Comparison of ENCODE assay signal across 8 cellular contexts in the genomic region with DNA sequence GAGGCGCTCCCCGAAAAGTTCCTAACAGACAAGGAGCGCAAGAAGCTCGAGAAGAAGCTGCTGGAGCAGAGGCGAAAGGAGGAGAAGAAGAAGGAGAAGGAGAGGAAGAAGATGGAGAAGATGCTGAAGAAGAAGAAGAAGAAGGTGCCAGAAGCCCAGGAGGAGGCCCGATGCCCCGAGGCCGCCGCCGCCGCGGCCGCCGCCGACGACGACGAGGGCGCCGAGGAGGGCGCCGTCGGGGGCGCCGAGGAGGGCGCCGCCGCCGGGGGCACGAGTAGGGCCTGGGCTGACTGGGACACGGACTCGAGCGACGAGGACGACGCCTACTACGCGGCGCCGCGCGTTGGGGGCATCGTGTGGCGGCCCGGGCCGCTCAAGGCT. TPM values are rescaled to one million over a fixed set of nuclear protein-coding genes. Genes with fewer than 3 reads are reported as not detected.
DNase-seq lines count a peak whose midpoint lies in the region; ATAC-seq and TF ChIP-seq lines count a peak whose summit lies in the region.

No MANE protein-coding gene starts in this region.

- H3K27me3 ChIP-seq in AG04450 (ENCODE audit: control insufficient read depth, insufficient read depth, low read length): peaks cover 1% of the 10 kb centered on the region
- peaks cover 6% of the 10 kb centered on the region; the same call in 1 of the 2 replicates for H3K27me3 ChIP-seq in HUES6 (ENCODE audit: control insufficient read depth, insufficient read depth, low read length)
- H3K27me3 ChIP-seq in mucosa of rectum (ENCODE audit: control insufficient read depth in 2 of 2, insufficient read depth in 2 of 2, low read length in 2 of 2): no peaks in the 10 kb centered on the region

- no peak for DNase-seq in AG04450 (ENCODE audit: low read depth, low spot score)
- DNase-seq in cardiac fibroblast (ENCODE audit: low read depth in 2 of 2): no peak
- DNase-seq in NCI-H524 treated with DMSO at 0.1 percent for 48 hours (lab: John Stamatoyannopoulos, UW): no peak
- no peak for DNase-seq in UCSD-AML1 (lab: John Stamatoyannopoulos, UW; ENCODE audit: unreplicated experiment)
- DNase-seq in OCI-M2 (lab: John Stamatoyannopoulos, UW; ENCODE audit: unreplicated experiment): no peak

- H3K4me1 ChIP-seq in HUES6 (ENCODE audit: control insufficient read depth, insufficient read depth, low read length) (peaks cover 20% of the 10 kb centered on the region), mucosa of rectum (ENCODE audit: control insufficient read depth in 2 of 2, insufficient read depth in 2 of 2, low read length in 2 of 2) (peaks cover 5 to 9% of the 10 kb centered on the region in 2 donors)

- H3K9ac ChIP-seq in HUES6 (ENCODE audit: low read length): peak overlapping the region; percentile 91
- peak overlapping the region; percentile 77 to 79 for H3K9ac ChIP-seq in mucosa of rectum (ENCODE audit: low read depth in 1 of 2, low read length in 2 of 2)

- H3K4me3 ChIP-seq in AG04450 (ENCODE audit: low read depth, low read length) (peak overlapping the region; percentile 74), HUES6 (ENCODE audit: low read depth, low read length) (peak overlapping the region; percentile 98), cardiac fibroblast (replicated peaks in 1 of 2; ENCODE audit: low read depth in 2 of 2, low read length in 2 of 2) (peak overlapping the region; percentile 46 to 80), mucosa of rectum (ENCODE audit: low read length in 2 of 2) (peak overlapping the region; percentile 75 to 80)

- H3K9me3 ChIP-seq in AG04450 (ENCODE audit: control insufficient read depth, insufficient read depth, low read length) (peaks cover 3% of the 10 kb centered on the region; the same call in 1 of the 2 replicates), HUES6 (ENCODE audit: control insufficient read depth, insufficient read depth, low read depth, low read length) (no peaks in the 10 kb centered on the region), mucosa of rectum (ENCODE audit: control insufficient read depth in 2 of 2, low read length in 2 of 2) (no peaks in the 10 kb centered on the region)

- TF ChIP-seq CTCF in AG04450 (IDR thresholded peaks at IDR 0.05; ENCODE audit: low read depth, low read length) (no peak), cardiac fibroblast (IDR thresholded peaks at IDR 0.05; ENCODE audit: low read depth, low read length) (no peak)

- no peak for ATAC-seq in HG02938 (IDR thresholded peaks at IDR 0.05; ENCODE audit: unreplicated experiment)

- H3K36me3 ChIP-seq in HUES6 (ENCODE audit: control insufficient read depth, insufficient read depth, low read length): no peaks in the 10 kb centered on the region
- no peaks in the 10 kb centered on the region for H3K36me3 ChIP-seq in mucosa of rectum (ENCODE audit: control insufficient read depth in 2 of 2, insufficient read depth in 2 of 2, low read length in 2 of 2)

- CTCF ChIA-PET in AG04450 (lab: Charles Lee): no interaction called here

- H3K27ac ChIP-seq in AG04450 (ENCODE audit: low read depth, low read length): no peak overlapping the region
- peak overlapping the region; percentile 83; the same call in 1 of the 2 replicates for H3K27ac ChIP-seq in HUES6 (ENCODE audit: low read depth, low read length)
- H3K27ac ChIP-seq in mucosa of rectum (ENCODE audit: low read depth in 2 of 2, low read length in 2 of 2): peak overlapping the region; percentile 84 to 95

- POLR2A ChIA-PET in AG04450 (lab: Yijun Ruan, JAX): interaction anchor here (0.6 kb wide), 1 partner anchor 16 kb away, joined by 3 read pairs; no protein-coding TSS in a partner anchor

RNA-seq across cellular contexts. Expression of a gene that starts 37.5 kb away (rescaled TPM):
- polyA plus RNA-seq in AG04450 (2011; rRNA removed): 765 and 1,181 TPM in 2 replicates
- polyA minus RNA-seq in AG04450 (2011; rRNA and poly(A)+ RNA removed): 1,147 and 1,540 TPM in 2 replicates

RNA-seq across cellular contexts. Expression of a gene that starts 39.4 kb away (rescaled TPM):
- polyA plus RNA-seq in AG04450 (2011; rRNA removed): 0.52 and 0.65 TPM in 2 replicates
- 0.48 and 1.1 TPM in 2 replicates for polyA minus RNA-seq in AG04450 (2011; rRNA and poly(A)+ RNA removed)
